Comparison of ENCODE assay signal across 18 cellular contexts in genomic region chr3:16189201-16189600, GRCh38. TPM values are rescaled to one million over a fixed set of nuclear protein-coding genes. Genes with fewer than 3 reads are reported as not detected.
DNase-seq lines count a peak whose midpoint lies in the region; ATAC-seq and TF ChIP-seq lines count a peak whose summit lies in the region.
"Had no signal": no experiment of that assay in that cellular context is flagged by ENCODE, and none has a peak within 500 bp of the region (broad histone marks: within the 10 kb centered on the region; RNA-seq: fewer than 3 reads in every experiment).

No MANE protein-coding gene starts in this region.

- no peaks in the 10 kb centered on the region for H3K79me2 ChIP-seq in osteoblast (ENCODE audit: insufficient read depth, low read length)

- H3K27ac ChIP-seq in heart left ventricle (no peak overlapping the region), RWPE2 (ENCODE audit: poor library complexity, severe bottlenecking) (no peak overlapping the region), foreskin keratinocyte (no peak overlapping the region), osteoblast (ENCODE audit: low read depth, low read length) (no peak overlapping the region)
- H3K27ac ChIP-seq: BLaER1 had no signal

- TF ChIP-seq POLR2A in heart left ventricle (IDR thresholded peaks at IDR 0.05) = no peak

- no peak overlapping the region for H3K4me2 ChIP-seq in osteoblast (ENCODE audit: insufficient read depth, low read length)
- H3K4me2 ChIP-seq: BLaER1 had no signal

- no peaks in the 10 kb centered on the region for H3K36me3 ChIP-seq in heart left ventricle
- H3K36me3 ChIP-seq in RWPE2 (ENCODE audit: low read depth) = no peaks in the 10 kb centered on the region
- no peaks in the 10 kb centered on the region for H3K36me3 ChIP-seq in osteoblast (ENCODE audit: insufficient read depth, low read length)
- H3K36me3 ChIP-seq: BLaER1 had no signal

- TF ChIP-seq CTCF in heart left ventricle (IDR thresholded peaks at IDR 0.05) (no peak), RWPE2 (IDR thresholded peaks at IDR 0.05; ENCODE audit: poor library complexity, severe bottlenecking) (no peak), foreskin keratinocyte (conservative IDR thresholded peaks at IDR 0.05) (peak; percentile 7), osteoblast (IDR thresholded peaks at IDR 0.05; ENCODE audit: extremely low read depth, low read depth, low read length) (no peak)

- DNase-seq in cardiac septum (ENCODE audit: low spot score) (peak; percentile 55), heart left ventricle (no peak), RWPE2 (ENCODE audit: low spot score) (no peak), foreskin keratinocyte (peak; percentile 60 to 74), NCI-H526 treated with DMSO at 0.1 percent for 48 hours (lab: John Stamatoyannopoulos, UW) (no peak), osteoblast (ENCODE audit: insufficient read length, low spot score, missing footprints) (no peak)
- DNase-seq: 8988T; CD4-positive, alpha-beta memory T cell; DMS153; DMS79; GDM1; H9 had no signal

- H3K27me3 ChIP-seq in heart left ventricle (no peaks in the 10 kb centered on the region), RWPE2 (ENCODE audit: insufficient read depth, poor library complexity, severe bottlenecking) (no peaks in the 10 kb centered on the region), foreskin keratinocyte (peaks cover 4% of the 10 kb centered on the region), osteoblast (ENCODE audit: insufficient read depth, low read length) (no peaks in the 10 kb centered on the region)
- H3K27me3 ChIP-seq: BLaER1 had no signal

- intact Hi-C loops in cardiac septum (cut with DNase I) = no loop called here
- intact Hi-C loops in heart left ventricle (cut with DNase I) = no loop called here

- H3K9me3 ChIP-seq in heart left ventricle = no peaks in the 10 kb centered on the region
- H3K9me3 ChIP-seq in RWPE2 (ENCODE audit: severe bottlenecking) = no peaks in the 10 kb centered on the region
- no peaks in the 10 kb centered on the region for H3K9me3 ChIP-seq in osteoblast (ENCODE audit: low read depth, low read length)
- H3K9me3 ChIP-seq: BLaER1 had no signal

- no peaks in the 10 kb centered on the region for H4K20me1 ChIP-seq in osteoblast (ENCODE audit: insufficient read depth, low read length)
- H4K20me1 ChIP-seq: BLaER1 had no signal

- H3K4me3 ChIP-seq in heart left ventricle (no peak overlapping the region), RWPE2 (ENCODE audit: severe bottlenecking) (no peak overlapping the region), osteoblast (ENCODE audit: insufficient read depth, low read length) (no peak overlapping the region)
- H3K4me3 ChIP-seq: BLaER1 had no signal

- ATAC-seq in heart left ventricle (no peak), RWPE2 (ENCODE audit: low read depth) (peak; percentile 21; the same call in 1 of the 3 replicates), foreskin keratinocyte (no peak), GM19328 (IDR thresholded peaks at IDR 0.05; ENCODE audit: unreplicated experiment) (no peak)

- peaks cover 0 to 6% (median 0%) of the 10 kb centered on the region in 12 donors for H3K4me1 ChIP-seq in heart left ventricle
- H3K4me1 ChIP-seq in RWPE2 (ENCODE audit: insufficient read depth, poor library complexity, severe bottlenecking) = no peaks in the 10 kb centered on the region
- H3K4me1 ChIP-seq in foreskin keratinocyte = no peaks in the 10 kb centered on the region
- H3K4me1 ChIP-seq in osteoblast (ENCODE audit: insufficient read depth, low read length) = no peaks in the 10 kb centered on the region
- H3K4me1 ChIP-seq: BLaER1 had no signal

- H2AFZ ChIP-seq in osteoblast (ENCODE audit: low read length) = no peak overlapping the region

RNA-seq across cellular contexts. Expression of gene GALNT15, which starts 14.7 kb away (rescaled TPM):
- total RNA-seq in cardiac septum (1.3 TPM), heart left ventricle (10 to 100 TPM in 2 of 9 donors, 1 to 10 TPM in 6, under 1 TPM in 1; 0.96 to 81.1 (median 5.5) TPM), foreskin keratinocyte (not detected in 2 replicates), osteoblast (6.5 and 7.1 TPM in 2 replicates)
- polyA plus RNA-seq in heart left ventricle (10 to 100 TPM in 1 of 2 donors, 1 to 10 TPM in 1; 5.0 to 12.0 TPM), foreskin keratinocyte (not detected in 2 replicates)
- total RNA-seq: A673; CD4-positive, alpha-beta memory T cell; H1; HT-29 had no signal
- polyA plus RNA-seq: CD14-positive monocyte; CD4-positive, alpha-beta memory T cell had no signal

Comparison
In these comparisons a context has a peak if more than half of its experiments do, and no peak if none do; other contexts are left out.
1. DNase-seq: peak in cardiac septum (single experiment) and foreskin keratinocyte (2 of 2); none in heart left ventricle (0 of 5), RWPE2 (single experiment), NCI-H526 treated with DMSO at 0.1 percent for 48 hours (single experiment) and osteoblast (single experiment).